ENCODE assay signal across 14 cellular contexts in genomic region chr17:81550285-81550684, GRCh38. TPM values are rescaled to one million over a fixed set of nuclear protein-coding genes. Genes with fewer than 3 reads are reported as not detected.
A peak's percentile ranks its signal among the peaks of the same experiment; 100 is the strongest.
DNase-seq lines count a peak whose midpoint lies in the region; ATAC-seq, FAIRE-seq and TF ChIP-seq lines count a peak whose summit lies in the region.
"Had no signal": no experiment of that assay in that cellular context is flagged by ENCODE, and none has a peak within 500 bp of the region (broad histone marks: within the 10 kb centered on the region; RNA-seq: fewer than 3 reads in every experiment).

No MANE protein-coding gene starts in this region.

- no peak overlapping the region for H3K27ac ChIP-seq in endothelial cell of umbilical vein (ENCODE audit: insufficient read depth, low read depth, low read length)
- H3K27ac ChIP-seq: uterus had no signal

- no peak overlapping the region for H3K27ac Mint-ChIP-seq in activated naive CD4-positive, alpha-beta T cell treated with anti-CD3 and anti-CD28 coated beads for 36 hours
- no peak overlapping the region for H3K27ac Mint-ChIP-seq in activated CD4-positive, alpha-beta memory T cell treated with anti-CD3 and anti-CD28 coated beads, Interleukin-2, amount 10 ng/mL, durations not matched to agents 7 days and 5 days

- no peaks in the 10 kb centered on the region for H4K20me1 ChIP-seq in endothelial cell of umbilical vein (replicated peaks; ENCODE audit: control insufficient read depth, extremely low read depth, insufficient read depth, low read length)

- no peak overlapping the region for H3K4me3 ChIP-seq in endothelial cell of umbilical vein (replicated peaks in 1 of 3; ENCODE audit: insufficient read depth in 1 of 3, low read depth in 1 of 3, low read length in 3 of 3)
- no peak overlapping the region for H3K4me3 ChIP-seq in skeletal muscle satellite cell (ENCODE audit: low read length)
- H3K4me3 ChIP-seq: uterus had no signal

- ATAC-seq in HG03108 (IDR thresholded peaks at IDR 0.05; ENCODE audit: unreplicated experiment): no peak
- ATAC-seq: PC-3 had no signal

- intact Hi-C loops in activated naive CD4-positive, alpha-beta T cell treated with anti-CD3 and anti-CD28 coated beads for 36 hours (cut with micrococcal nuclease): loop anchor here (5.0 kb wide), 2 partner anchors 117 to 152 kb away; partner anchors contain the start of genes CCDC137, MRPL12 and OXLD1
- intact Hi-C loops in endothelial cell of umbilical vein (cut with micrococcal nuclease): no loop called here

- FAIRE-seq in endothelial cell of umbilical vein (lab: Jason Lieb, UNC): no peak

- POLR2A ChIA-PET in activated CD4-positive, alpha-beta memory T cell treated with anti-CD3 and anti-CD28 coated beads, Interleukin-2, amount 10 ng/mL, durations not matched to agents 7 days and 5 days (lab: Charles Lee): no interaction called here
- POLR2A ChIA-PET in endothelial cell of umbilical vein (lab: Charles Lee): no interaction called here

- no peak for TF ChIP-seq CTCF in endothelial cell of umbilical vein (IDR thresholded peaks at IDR 0.05; ENCODE audit: extremely low read depth in 1 of 2, insufficient read depth in 1 of 2, low read depth in 1 of 2, low read length in 2 of 2)

- no peaks in the 10 kb centered on the region for H3K9me3 Mint-ChIP-seq in activated naive CD4-positive, alpha-beta T cell treated with anti-CD3 and anti-CD28 coated beads for 36 hours
- no peaks in the 10 kb centered on the region for H3K9me3 Mint-ChIP-seq in activated CD4-positive, alpha-beta memory T cell treated with anti-CD3 and anti-CD28 coated beads, Interleukin-2, amount 10 ng/mL, durations not matched to agents 7 days and 5 days

- TSS peak; percentile 6 for BruUV-seq in endothelial cell of umbilical vein (replicated peaks; lab: Mats Ljungman, UMichigan)

- CTCF ChIA-PET in activated naive CD4-positive, alpha-beta T cell treated with anti-CD3 and anti-CD28 coated beads for 36 hours (lab: Charles Lee): no interaction called here
- CTCF ChIA-PET in activated CD4-positive, alpha-beta memory T cell treated with anti-CD3 and anti-CD28 coated beads, Interleukin-2, amount 10 ng/mL, durations not matched to agents 7 days and 5 days (lab: Charles Lee): no interaction called here
- CTCF ChIA-PET in endothelial cell of umbilical vein (lab: Charles Lee): interaction anchor here (2.6 kb wide), 1 partner anchor 12 kb away, joined by 8 read pairs; no protein-coding TSS in a partner anchor

- TF ChIP-seq POLR2A in endothelial cell of umbilical vein (IDR thresholded peaks at IDR 0.05; ENCODE audit: low read depth, low read length): no peak

- peaks cover 33% of the 10 kb centered on the region for H3K79me2 ChIP-seq in endothelial cell of umbilical vein (ENCODE audit: control insufficient read depth, insufficient read depth, low read length)

- no peak overlapping the region for H2AFZ ChIP-seq in endothelial cell of umbilical vein (ENCODE audit: low read depth, low read length)

- H3K4me1 ChIP-seq in endothelial cell of umbilical vein (ENCODE audit: control insufficient read depth, extremely low read depth, insufficient read depth, low read length) (peaks cover 26% of the 10 kb centered on the region), skeletal muscle satellite cell (ENCODE audit: control insufficient read depth, insufficient read depth, low read length) (peaks cover 29% of the 10 kb centered on the region)

- H3K27me3 ChIP-seq in endothelial cell of umbilical vein (ENCODE audit: control insufficient read depth in 2 of 2, insufficient read depth in 2 of 2, low read length in 2 of 2): no peaks in the 10 kb centered on the region
- no peaks in the 10 kb centered on the region for H3K27me3 ChIP-seq in skeletal muscle satellite cell (ENCODE audit: control insufficient read depth, insufficient read depth, low read length)
- H3K27me3 ChIP-seq: dorsolateral prefrontal cortex, uterus had no signal

- H3K4me1 Mint-ChIP-seq in activated naive CD4-positive, alpha-beta T cell treated with anti-CD3 and anti-CD28 coated beads for 36 hours (ENCODE audit: low read depth): peaks cover 38% of the 10 kb centered on the region
- peaks cover 35% of the 10 kb centered on the region for H3K4me1 Mint-ChIP-seq in activated CD4-positive, alpha-beta memory T cell treated with anti-CD3 and anti-CD28 coated beads, Interleukin-2, amount 10 ng/mL, durations not matched to agents 7 days and 5 days

- no peak for DNase-seq in activated naive CD4-positive, alpha-beta T cell treated with anti-CD3 and anti-CD28 coated beads for 36 hours
- no peak for DNase-seq in activated naive CD4-positive, alpha-beta T cell (lab: John Stamatoyannopoulos, UW)
- no peak for DNase-seq in activated CD4-positive, alpha-beta memory T cell treated with anti-CD3 and anti-CD28 coated beads, Interleukin-2, amount 10 ng/mL, durations not matched to agents 7 days and 5 days
- DNase-seq in endothelial cell of umbilical vein (ENCODE audit: low read depth, low spot score): no peak
- DNase-seq in Ammon's horn (ENCODE audit: low spot score): no peak
- no peak for DNase-seq in NOMO-1 (lab: John Stamatoyannopoulos, UW; ENCODE audit: unreplicated experiment in 2 of 2)
- DNase-seq: amygdala, DMS79, dorsolateral prefrontal cortex, NCI-H510A, PC-3, uterus had no signal

- peaks cover 13% of the 10 kb centered on the region for H3K36me3 Mint-ChIP-seq in activated naive CD4-positive, alpha-beta T cell treated with anti-CD3 and anti-CD28 coated beads for 36 hours (ENCODE audit: low read depth)
- peaks cover 17% of the 10 kb centered on the region for H3K36me3 Mint-ChIP-seq in activated CD4-positive, alpha-beta memory T cell treated with anti-CD3 and anti-CD28 coated beads, Interleukin-2, amount 10 ng/mL, durations not matched to agents 7 days and 5 days (ENCODE audit: low read depth)

- peak overlapping the region; percentile 83 for H3K4me3 Mint-ChIP-seq in activated naive CD4-positive, alpha-beta T cell treated with anti-CD3 and anti-CD28 coated beads for 36 hours
- H3K4me3 Mint-ChIP-seq in activated CD4-positive, alpha-beta memory T cell treated with anti-CD3 and anti-CD28 coated beads, Interleukin-2, amount 10 ng/mL, durations not matched to agents 7 days and 5 days: peak overlapping the region; percentile 83

- H3K9me1 ChIP-seq in endothelial cell of umbilical vein (replicated peaks; ENCODE audit: control insufficient read depth, extremely low read depth, insufficient read depth, low read length): no peaks in the 10 kb centered on the region

- dilution Hi-C loops in endothelial cell of umbilical vein (cut with MboI; ENCODE audit: extremely low pct_ligation_motif_present, low sequenced_read_pairs): no loop called here

- peaks cover 4 to 41% of the 10 kb centered on the region in 2 experiments for H3K36me3 ChIP-seq in endothelial cell of umbilical vein (ENCODE audit: control insufficient read depth in 2 of 2, extremely low read depth in 1 of 2, insufficient read depth in 2 of 2, low read length in 2 of 2)
- peaks cover 41% of the 10 kb centered on the region for H3K36me3 ChIP-seq in skeletal muscle satellite cell (ENCODE audit: insufficient read depth, low read length)
- H3K36me3 ChIP-seq: uterus had no signal

- H3K9ac ChIP-seq in endothelial cell of umbilical vein (replicated peaks; ENCODE audit: extremely low read depth, insufficient read depth, low read length) (no peak overlapping the region), skeletal muscle satellite cell (ENCODE audit: low read depth, low read length) (no peak overlapping the region)

- H3K27me3 Mint-ChIP-seq in activated naive CD4-positive, alpha-beta T cell treated with anti-CD3 and anti-CD28 coated beads for 36 hours (ENCODE audit: low read depth): no peaks in the 10 kb centered on the region
- H3K27me3 Mint-ChIP-seq in activated CD4-positive, alpha-beta memory T cell treated with anti-CD3 and anti-CD28 coated beads, Interleukin-2, amount 10 ng/mL, durations not matched to agents 7 days and 5 days: no peaks in the 10 kb centered on the region

- H3K4me2 ChIP-seq in endothelial cell of umbilical vein (ENCODE audit: insufficient read depth, low read length) (no peak overlapping the region), skeletal muscle satellite cell (ENCODE audit: low read length) (peak overlapping the region; percentile 86)

- H3K9me3 ChIP-seq in endothelial cell of umbilical vein (replicated peaks; ENCODE audit: control insufficient read depth, insufficient read depth, low read length): no peaks in the 10 kb centered on the region
- no peaks in the 10 kb centered on the region for H3K9me3 ChIP-seq in skeletal muscle satellite cell (replicated peaks; ENCODE audit: low read length)
- H3K9me3 ChIP-seq: uterus had no signal

RNA-seq across cellular contexts. Expression of gene FAAP100, which starts 1.9 kb away (rescaled TPM):
- total RNA-seq in activated naive CD4-positive, alpha-beta T cell treated with anti-CD3 and anti-CD28 coated beads for 36 hours: 10 to 100 TPM; 25.3 to 27.1 TPM
- 10 to 100 TPM; 29.0 TPM for total RNA-seq in activated CD4-positive, alpha-beta memory T cell treated with anti-CD3 and anti-CD28 coated beads, Interleukin-2, amount 10 ng/mL, durations not matched to agents 7 days and 5 days
- 50.2 and 54.3 TPM in 2 replicates for total RNA-seq in endothelial cell of umbilical vein
- polyA plus RNA-seq in endothelial cell of umbilical vein: 35.4 and 40.4 TPM in 2 replicates
- polyA plus RNA-seq in endothelial cell of umbilical vein (2011; cell fraction: cytosol; rRNA removed): 18.0 and 31.7 TPM in 2 replicates
- polyA plus RNA-seq in endothelial cell of umbilical vein (2011; cell fraction: nucleus; rRNA removed): 58.5 and 65.6 TPM in 2 replicates
- polyA plus RNA-seq in endothelial cell of umbilical vein (2012): 17.9 and 28.1 TPM in 2 replicates
- polyA minus RNA-seq in endothelial cell of umbilical vein: 21.6 and 30.8 TPM in 2 replicates
- polyA minus RNA-seq in endothelial cell of umbilical vein (2011; cell fraction: cytosol; rRNA and poly(A)+ RNA removed): 7.8 TPM
- polyA minus RNA-seq in endothelial cell of umbilical vein (2011; cell fraction: nucleus; rRNA and poly(A)+ RNA removed): 34.6 and 44.7 TPM in 2 replicates
- total RNA-seq in skeletal muscle satellite cell (2012; rRNA removed): 26.2 and 31.2 TPM in 2 replicates

RNA-seq across cellular contexts. Expression of gene FSCN2, which starts 22.1 kb away (rescaled TPM):
- not detected for total RNA-seq in activated naive CD4-positive, alpha-beta T cell treated with anti-CD3 and anti-CD28 coated beads for 36 hours
- total RNA-seq in activated CD4-positive, alpha-beta memory T cell treated with anti-CD3 and anti-CD28 coated beads, Interleukin-2, amount 10 ng/mL, durations not matched to agents 7 days and 5 days: under 1 TPM; 0.43 to 0.50 TPM
- 0.58 and 0.71 TPM in 2 replicates for total RNA-seq in endothelial cell of umbilical vein
- polyA plus RNA-seq in endothelial cell of umbilical vein: 0.32 and 0.46 TPM in 2 replicates
- 0.06 and 0.10 TPM in 2 replicates for polyA plus RNA-seq in endothelial cell of umbilical vein (2011; cell fraction: cytosol; rRNA removed)
- polyA plus RNA-seq in endothelial cell of umbilical vein (2011; cell fraction: nucleus; rRNA removed): 0.43 and 0.87 TPM in 2 replicates
- 0.12 and 0.25 TPM in 2 replicates for polyA plus RNA-seq in endothelial cell of umbilical vein (2012)
- 0.41 TPM in 1 of 2 replicates, not detected in the other for polyA minus RNA-seq in endothelial cell of umbilical vein
- 1.1 TPM for polyA minus RNA-seq in endothelial cell of umbilical vein (2011; cell fraction: cytosol; rRNA and poly(A)+ RNA removed)
- 0.67 and 1.4 TPM in 2 replicates for polyA minus RNA-seq in endothelial cell of umbilical vein (2011; cell fraction: nucleus; rRNA and poly(A)+ RNA removed)
- total RNA-seq in skeletal muscle satellite cell (2012; rRNA removed): 0.76 and 1.3 TPM in 2 replicates

RNA-seq across cellular contexts. Expression of gene ACTG1, which starts 37.7 kb away (rescaled TPM):
- total RNA-seq in activated naive CD4-positive, alpha-beta T cell treated with anti-CD3 and anti-CD28 coated beads for 36 hours: 1,000 to 10,000 TPM; 2,881 to 2,925 TPM
- 1,000 to 10,000 TPM; 3,658 to 3,769 TPM for total RNA-seq in activated CD4-positive, alpha-beta memory T cell treated with anti-CD3 and anti-CD28 coated beads, Interleukin-2, amount 10 ng/mL, durations not matched to agents 7 days and 5 days
- 6,127 and 6,180 TPM in 2 replicates for total RNA-seq in endothelial cell of umbilical vein
- polyA plus RNA-seq in endothelial cell of umbilical vein: 7,850 and 10,663 TPM in 2 replicates
- 8,486 and 8,491 TPM in 2 replicates for polyA plus RNA-seq in endothelial cell of umbilical vein (2011; cell fraction: cytosol; rRNA removed)
- polyA plus RNA-seq in endothelial cell of umbilical vein (2011; cell fraction: nucleus; rRNA removed): 3,539 and 4,015 TPM in 2 replicates
- 6,029 and 7,831 TPM in 2 replicates for polyA plus RNA-seq in endothelial cell of umbilical vein (2012)
- 1,957 and 3,242 TPM in 2 replicates for polyA minus RNA-seq in endothelial cell of umbilical vein
- polyA minus RNA-seq in endothelial cell of umbilical vein (2011; cell fraction: cytosol; rRNA and poly(A)+ RNA removed): 776 TPM
- polyA minus RNA-seq in endothelial cell of umbilical vein (2011; cell fraction: nucleus; rRNA and poly(A)+ RNA removed): 664 and 1,635 TPM in 2 replicates
- 9,662 and 11,711 TPM in 2 replicates for total RNA-seq in skeletal muscle satellite cell (2012; rRNA removed)
